Comparison of ENCODE assay signal across 11 cellular contexts in the genomic region with DNA sequence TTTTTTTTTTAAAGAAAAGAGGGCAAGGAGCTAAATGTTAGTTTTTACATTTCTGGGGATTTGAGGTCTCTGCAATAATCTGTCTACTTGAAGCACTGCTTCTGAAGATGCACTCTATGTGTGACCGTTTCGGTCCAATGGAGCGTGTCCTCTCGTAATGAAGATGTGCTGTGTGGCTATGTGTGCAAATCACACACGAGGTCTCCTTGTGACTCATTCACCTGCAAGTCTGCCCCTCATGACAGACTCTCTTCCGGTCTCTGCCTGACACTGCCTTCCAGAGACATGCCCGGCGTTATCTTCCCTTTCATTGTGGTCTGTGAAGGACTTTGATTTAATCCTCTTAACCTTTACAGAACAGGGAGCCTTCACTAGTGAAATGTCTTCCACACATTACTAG.
DNase-seq lines count a peak whose midpoint lies in the region; ATAC-seq and TF ChIP-seq lines count a peak whose summit lies in the region.
"Had no signal": no experiment of that assay in that cellular context is flagged by ENCODE, and none has a peak within 500 bp of the region (broad histone marks: within the 10 kb centered on the region; RNA-seq: fewer than 3 reads in every experiment).

No MANE protein-coding gene starts in this region.

- H3K27me3 ChIP-seq in colonic mucosa: no peaks in the 10 kb centered on the region

- peak; percentile 6 for DNase-seq in iPS-NIHi7 (ENCODE audit: extremely low spot score)
- DNase-seq in stimulated activated naive CD4-positive, alpha-beta T cell (lab: John Stamatoyannopoulos, UW): no peak
- no peak for DNase-seq in RWPE1 (ENCODE audit: low spot score)
- DNase-seq in colonic mucosa: no peak
- DNase-seq: activated CD8-positive, alpha-beta memory T cell treated with anti-CD3 and anti-CD28 coated beads, Interleukin-2, amount 50 U/mL, for 48 hours; C1 segment of cervical spinal cord; NCI-H226 had no signal

- POLR2A ChIA-PET in RWPE1 (lab: Yijun Ruan, JAX; ENCODE audit: low non-redundant PET): no interaction called here

- no peak overlapping the region for H3K4me3 ChIP-seq in colonic mucosa

- H3K36me3 ChIP-seq in colonic mucosa: no peaks in the 10 kb centered on the region

- no peaks in the 10 kb centered on the region for H3K9me3 ChIP-seq in colonic mucosa

- H3K9ac ChIP-seq in colonic mucosa (ENCODE audit: low read depth in 2 of 2, low read length in 2 of 2): no peak overlapping the region

- CTCF ChIA-PET in RWPE1 (lab: Yijun Ruan, JAX): no interaction called here

- intact Hi-C loops in colonic mucosa (cut with DNase I): no loop called here

- no peak overlapping the region for H3K27ac ChIP-seq in RWPE1
- H3K27ac ChIP-seq in colonic mucosa: no peak overlapping the region

- H3K4me1 ChIP-seq in colonic mucosa: no peaks in the 10 kb centered on the region

- no peak for TF ChIP-seq POLR2A in GM18505 (IDR thresholded peaks at IDR 0.05; ENCODE audit: borderline replicate concordance, extremely low read depth, insufficient read depth, insufficient read length)

- TF ChIP-seq CTCF in RWPE1 (conservative IDR thresholded peaks at IDR 0.05; ENCODE audit: low read depth) (no peak), colonic mucosa (IDR thresholded peaks at IDR 0.05) (no peak)

- ATAC-seq in GM18505 (IDR thresholded peaks at IDR 0.05; ENCODE audit: unreplicated experiment) (peak; percentile 85), GM21786 (IDR thresholded peaks at IDR 0.05; ENCODE audit: unreplicated experiment) (peak; percentile 88), HG03432 (IDR thresholded peaks at IDR 0.05; ENCODE audit: unreplicated experiment) (peak; percentile 99), HG03097 (IDR thresholded peaks at IDR 0.05; ENCODE audit: low FRiP score, unreplicated experiment) (no peak)
